27 cellular contexts compared by ENCODE assay signal in genomic region chr6:26260791-26261484, GRCh38.
DNase-seq lines count a peak whose midpoint lies in the region; ATAC-seq, FAIRE-seq and TF ChIP-seq lines count a peak whose summit lies in the region.
"Had no signal": no experiment of that assay in that cellular context is flagged by ENCODE, and none has a peak within 500 bp of the region (broad histone marks: within the 10 kb centered on the region; RNA-seq: fewer than 3 reads in every experiment).

No MANE protein-coding gene starts in this region.

- no peak overlapping the region for H2AFZ ChIP-seq in HepG2 (ENCODE audit: low read length)
- H2AFZ ChIP-seq: GM23248 had no signal

- H3K27me3 ChIP-seq in HepG2 (ENCODE audit: control insufficient read depth in 1 of 2, insufficient read depth in 2 of 2, low read length in 2 of 2) (no peaks in the 10 kb centered on the region), right lobe of liver (no peaks in the 10 kb centered on the region)

- H3K4me2 ChIP-seq in HepG2 (ENCODE audit: low read depth, low read length): peak overlapping the region; percentile 59
- H3K4me2 ChIP-seq: SK-N-SH had no signal

- intact Hi-C loops in HepG2 (cut with micrococcal nuclease; ENCODE audit: unreplicated experiment) (loop anchor here (2.0 kb wide), 2 partner anchors 24 to 44 kb away; a partner anchor contains a TSS), right lobe of liver (cut with DNase I) (no loop called here)

- TF ChIP-seq CTCF in HepG2 (CRISPR knock-in tag; IDR thresholded peaks at IDR 0.05): no peak
- no peak for TF ChIP-seq CTCF in right lobe of liver (IDR thresholded peaks at IDR 0.05)
- no peak for TF ChIP-seq CTCF in NB4 (IDR thresholded peaks at IDR 0.05; ENCODE audit: low read depth, low read length)
- TF ChIP-seq CTCF in GM13977 (IDR thresholded peaks at IDR 0.05; ENCODE audit: extremely low read depth, insufficient read depth, missing control alignments): no peak

- H3K4me3 ChIP-seq in HepG2 (replicated peaks in 1 of 3; ENCODE audit: insufficient read depth in 1 of 3, low read depth in 2 of 3, low read length in 3 of 3) (no peak overlapping the region), right lobe of liver (no peak overlapping the region), NB4 (ENCODE audit: low read depth, low read length) (no peak overlapping the region)
- H3K4me3 ChIP-seq: GM23248, HAP-1 had no signal

- TF ChIP-seq POLR2A in HepG2 (IDR thresholded peaks at IDR 0.05; ENCODE audit: insufficient read depth in 1 of 2, low read depth in 2 of 2, low read length in 2 of 2) (no peak), right lobe of liver (IDR thresholded peaks at IDR 0.05) (no peak), NB4 (IDR thresholded peaks at IDR 0.05; ENCODE audit: extremely low read depth, insufficient read length) (no peak)

- TF ChIP-seq EP300 in HepG2 (IDR thresholded peaks at IDR 0.05; ENCODE audit: low read depth in 2 of 2, low read length in 2 of 2) (no peak), HepG2 (CRISPR knock-in tag; IDR thresholded peaks at IDR 0.05; ENCODE audit: borderline replicate concordance) (no peak)

- no peaks in the 10 kb centered on the region for H4K20me1 ChIP-seq in HepG2 (ENCODE audit: insufficient read depth, low read length)

- 67% methylated on average over 4 of the region's 4 CpGs for WGBS in HepG2 (ENCODE audit: low lambda C conversion rate)
- 73% methylated on average over 4 of the region's 4 CpGs for WGBS in right lobe of liver (ENCODE audit: insufficient coverage, low coverage, low lambda C conversion rate, missing lambda C conversion rate)

- H3K27ac ChIP-seq in HepG2 (ENCODE audit: extremely low read length, insufficient read depth, low read length): no peak overlapping the region
- H3K27ac ChIP-seq in right lobe of liver: no peak overlapping the region
- H3K27ac ChIP-seq: C4-2B, GM23248 had no signal

- no peaks in the 10 kb centered on the region for H3K79me2 ChIP-seq in HepG2 (ENCODE audit: insufficient read depth, low read length)

- peaks cover 61% of the 10 kb centered on the region for H3K4me1 ChIP-seq in HepG2 (ENCODE audit: insufficient read depth, low read length)
- no peaks in the 10 kb centered on the region for H3K4me1 ChIP-seq in right lobe of liver

- H3K36me3 ChIP-seq in HepG2 (replicated peaks in 1 of 2; ENCODE audit: control insufficient read depth in 1 of 2, insufficient read depth in 2 of 2, low read length in 2 of 2): no peaks in the 10 kb centered on the region
- no peaks in the 10 kb centered on the region for H3K36me3 ChIP-seq in right lobe of liver
- H3K36me3 ChIP-seq: HAP-1 had no signal

- no peak for FAIRE-seq in HepG2 (lab: Jason Lieb, UNC)
- FAIRE-seq: D721Med, HTR-8/SVneo had no signal

- CTCF ChIA-PET in HepG2 (lab: Yijun Ruan, JAX; ENCODE audit: low intra/inter-chr PET ratio, low total read pairs): no interaction called here

- H3K9ac ChIP-seq in HepG2 (ENCODE audit: insufficient read depth, low read depth, low read length): no peak overlapping the region
- H3K9ac ChIP-seq: GM23248, SK-N-SH had no signal

- in situ Hi-C loops in HepG2 (cut with HindIII; ENCODE audit: extremely low pct_ligation_motif_present, low pct_unique_long_range_greater_than_20kb): no loop called here
- in situ Hi-C loops in GM13977 (cut with MboI; ENCODE audit: low pct_unique_long_range_greater_than_20kb, low sequenced_read_pairs, unreplicated experiment): no loop called here

- BruUV-seq in HepG2 (replicated peaks; lab: Mats Ljungman, UMichigan): no TSS peak

- no peak for TF ChIP-seq RAD21 in HepG2 (CRISPR knock-in tag; IDR thresholded peaks at IDR 0.05)

- ATAC-seq in HepG2: no peak
- ATAC-seq in right lobe of liver: no peak
- ATAC-seq in GM21529 (IDR thresholded peaks at IDR 0.05; ENCODE audit: unreplicated experiment): no peak
- ATAC-seq in HG02938 (IDR thresholded peaks at IDR 0.05; ENCODE audit: unreplicated experiment): no peak
- ATAC-seq: T-cell had no signal

- DNase-seq in HepG2 (ENCODE audit: low spot score) (no peak), right lobe of liver (no peak), NB4 (ENCODE audit: low read depth) (peak; percentile 76), SKM-1 treated with dmso at 0.1 percent for 144 hours (lab: John Stamatoyannopoulos, UW; ENCODE audit: unreplicated experiment) (peak; percentile 56), GM13977 (ENCODE audit: low spot score) (no peak), T-helper 2 cell (no peak)
- DNase-seq: DMS53, EL, GF-D8, GM23248, IMR-90, Karpas-422, NCI-H1105, NCI-H146, NCI-H2029, NCI-H2227 treated with DMSO at 0.1 percent for 48 hours, NCI-H510A treated with DMSO at 0.1 percent for 48 hours, NCI-H748 treated with DMSO at 0.1 percent for 48 hours, Right ventricle myocardium superior, SK-N-SH, T-cell had no signal

- POLR2A ChIA-PET in HepG2 (lab: Yijun Ruan, JAX): interaction anchor here (1.3 to 4.8 kb wide), 5 partner anchors 10 to 103 kb away, joined by 3 to 22 read pairs (median 14); a partner anchor contains a TSS

- no peaks in the 10 kb centered on the region for H3K9me3 ChIP-seq in HepG2 (ENCODE audit: low read length)
- H3K9me3 ChIP-seq in right lobe of liver: no peaks in the 10 kb centered on the region
- H3K9me3 ChIP-seq: HAP-1, SK-N-SH had no signal

TF ChIP-seq in HepG2, 621 proteins besides CTCF, POLR2A, EP300 and RAD21:
- 0 out of 2 replicates have a peak, but pooled peaks have one; percentile 8 for TF ChIP-seq CHD4 (IDR thresholded peaks at IDR 0.05; ENCODE audit: borderline replicate concordance, low read length)
- TF ChIP-seq SIX1 (CRISPR knock-in tag; IDR thresholded peaks at IDR 0.05; ENCODE audit: borderline replicate concordance): no peak
- TF ChIP-seq SMYD3 (CRISPR knock-in tag; IDR thresholded peaks at IDR 0.05): no peak
- TF ChIP-seq ZFP90 (CRISPR knock-in tag; IDR thresholded peaks at IDR 0.05; ENCODE audit: borderline replicate concordance): 0 out of 2 replicates have a peak, but pooled peaks have one; percentile 58
- TF ChIP-seq ARID2 (CRISPR knock-in tag; IDR thresholded peaks at IDR 0.05; ENCODE audit: borderline replicate concordance): 0 out of 2 replicates have a peak, but pooled peaks have one; percentile 51
TF ChIP-seq in HepG2: peak in this region for 3.

Comparison
In these comparisons a context has a peak if more than half of its experiments do, and no peak if none do; other contexts are left out.
1. DNase-seq: peak in NB4 (single experiment) and SKM-1 treated with dmso at 0.1 percent for 144 hours (single experiment); none in HepG2 (single experiment), right lobe of liver (0 of 3), GM13977 (single experiment) and T-helper 2 cell (0 of 5).